ENCODE assay signal across 9 cellular contexts in the genomic region with DNA sequence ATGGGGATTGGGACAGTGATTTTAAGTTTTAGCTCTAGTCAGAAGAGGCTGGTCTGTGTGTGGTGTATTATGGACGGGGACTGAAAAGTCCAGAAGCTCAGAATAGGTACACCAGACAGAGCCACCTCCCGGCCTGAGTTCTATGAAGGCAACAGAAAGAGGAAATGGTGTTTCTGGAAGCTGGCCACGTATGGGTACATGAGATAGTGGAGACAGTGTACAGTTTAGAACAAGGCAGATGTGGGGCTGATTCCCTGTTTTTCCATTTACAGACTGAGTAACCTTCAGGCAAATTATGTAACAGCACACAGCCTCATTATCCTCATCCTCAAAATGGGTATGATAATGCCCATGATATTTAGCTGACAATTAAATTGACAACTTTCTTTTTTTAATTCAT. TPM values are rescaled to one million over a fixed set of nuclear protein-coding genes. Genes with fewer than 3 reads are reported as not detected.
A peak's percentile ranks its signal among the peaks of the same experiment; 100 is the strongest.
DNase-seq lines count a peak whose midpoint lies in the region; ATAC-seq and TF ChIP-seq lines count a peak whose summit lies in the region.
"Had no signal": no experiment of that assay in that cellular context is flagged by ENCODE, and none has a peak within 500 bp of the region (broad histone marks: within the 10 kb centered on the region; RNA-seq: fewer than 3 reads in every experiment).

No MANE protein-coding gene starts in this region.

- peak overlapping the region in 6 of 8 donors; percentile 49 to 100 (median 94) for H3K4me3 Mint-ChIP-seq in CD4-positive, alpha-beta memory T cell
- H3K4me3 Mint-ChIP-seq in naive thymus-derived CD4-positive, alpha-beta T cell = peak overlapping the region; percentile 82 to 99 (median 96)

- no peaks in the 10 kb centered on the region for H3K9me3 ChIP-seq in CD4-positive, alpha-beta memory T cell (ENCODE audit: control insufficient read depth in 1 of 2, low read length in 2 of 2)
- no peaks in the 10 kb centered on the region for H3K9me3 ChIP-seq in naive thymus-derived CD4-positive, alpha-beta T cell (ENCODE audit: control insufficient read depth in 2 of 3, low read length in 3 of 3)

- peaks cover 19% of the 10 kb centered on the region for H3K4me1 ChIP-seq in CD4-positive, alpha-beta memory T cell (ENCODE audit: insufficient read depth, low read length)
- peaks cover 10 to 11% of the 10 kb centered on the region in 2 donors for H3K4me1 ChIP-seq in naive thymus-derived CD4-positive, alpha-beta T cell (ENCODE audit: control insufficient read depth in 2 of 2, insufficient read depth in 2 of 2, low read length in 2 of 2)

- in situ Hi-C loops in KBM-7 (cut with MboI; ENCODE audit: low pct_unique_long_range_greater_than_20kb, low sequenced_read_pairs) = no loop called here
- in situ Hi-C loops in brain microvascular endothelial cell (cut with HindIII; ENCODE audit: low pct_ligation_motif_present, low sequenced_read_pairs) = no loop called here

- CTCF ChIA-PET in CD4-positive, alpha-beta memory T cell (lab: Charles Lee; ENCODE audit: partially characterized antibody) = interaction anchor here (0.6 kb wide), 1 partner anchor 8 kb away, joined by 3 read pairs; no protein-coding TSS in a partner anchor
- CTCF ChIA-PET in naive thymus-derived CD4-positive, alpha-beta T cell (lab: Charles Lee) = no interaction called here

- H3K27me3 Mint-ChIP-seq in CD4-positive, alpha-beta memory T cell = peaks cover 0 to 1% of the 10 kb centered on the region in 2 donors
- peaks cover 0 to 15% (median 6%) of the 10 kb centered on the region in 5 donors for H3K27me3 Mint-ChIP-seq in naive thymus-derived CD4-positive, alpha-beta T cell

- H3K36me3 Mint-ChIP-seq in CD4-positive, alpha-beta memory T cell = peaks cover 28 to 47% of the 10 kb centered on the region in 2 donors
- H3K36me3 Mint-ChIP-seq in naive thymus-derived CD4-positive, alpha-beta T cell = peaks cover 16 to 53% (median 41%) of the 10 kb centered on the region in 5 donors

- peaks cover 7% of the 10 kb centered on the region for H3K36me3 ChIP-seq in CD4-positive, alpha-beta memory T cell (ENCODE audit: insufficient read depth, low read length)
- peaks cover 15% of the 10 kb centered on the region for H3K36me3 ChIP-seq in brain microvascular endothelial cell (replicated peaks)
- H3K36me3 ChIP-seq in naive thymus-derived CD4-positive, alpha-beta T cell (ENCODE audit: control insufficient read depth in 2 of 3, insufficient read depth in 3 of 3, low read length in 3 of 3) = peaks cover 0 to 17% (median 0%) of the 10 kb centered on the region in 3 experiments

- H3K4me1 Mint-ChIP-seq in CD4-positive, alpha-beta memory T cell = peaks cover 19 to 36% (median 26%) of the 10 kb centered on the region in 4 donors
- peaks cover 22 to 45% (median 34%) of the 10 kb centered on the region in 7 donors for H3K4me1 Mint-ChIP-seq in naive thymus-derived CD4-positive, alpha-beta T cell

- TF ChIP-seq CTCF in brain microvascular endothelial cell (IDR thresholded peaks at IDR 0.05; ENCODE audit: low read depth, low read length, missing control alignments) = no peak

- H3K27ac Mint-ChIP-seq in CD4-positive, alpha-beta memory T cell = peak overlapping the region in 3 of 7 donors; percentile 3 to 94 (median 60)
- peak overlapping the region in 4 of 9 donors; percentile 6 to 70 (median 44) for H3K27ac Mint-ChIP-seq in naive thymus-derived CD4-positive, alpha-beta T cell

- H3K4me3 ChIP-seq in CD4-positive, alpha-beta memory T cell (ENCODE audit: low read length in 2 of 2) = no peak overlapping the region
- peak overlapping the region; percentile 79 for H3K4me3 ChIP-seq in brain microvascular endothelial cell (ENCODE audit: low read depth, low read length)
- no peak overlapping the region for H3K4me3 ChIP-seq in naive thymus-derived CD4-positive, alpha-beta T cell (ENCODE audit: low read length)

- no peak for DNase-seq in CD4-positive, alpha-beta memory T cell
- DNase-seq in KBM-7 (peak; percentile 80), brain microvascular endothelial cell (peak; percentile 24), NCI-H1092 (lab: John Stamatoyannopoulos, UW) (no peak)
- DNase-seq in naive thymus-derived CD4-positive, alpha-beta T cell = no peak
- DNase-seq in activated CD8-positive, alpha-beta memory T cell treated with anti-CD3 and anti-CD28 coated beads, Interleukin-2, amount 50 U/mL, for 4 hours = no peak
- DNase-seq: NCI-H1436 had no signal

- intact Hi-C loops in CD4-positive, alpha-beta memory T cell (cut with micrococcal nuclease) = loop anchor here (5.0 kb wide), 1 partner anchor 130 kb away; no protein-coding TSS in a partner anchor
- intact Hi-C loops in naive thymus-derived CD4-positive, alpha-beta T cell (cut with micrococcal nuclease) = loop anchor here in 1 of 2 donors (5.0 kb wide), 1 partner anchor 600 kb away; a partner anchor contains a TSS

- POLR2A ChIA-PET in CD4-positive, alpha-beta memory T cell (lab: Charles Lee; ENCODE audit: partially characterized antibody) = no interaction called here
- POLR2A ChIA-PET in naive thymus-derived CD4-positive, alpha-beta T cell (lab: Charles Lee) = interaction anchor here (0.6 to 0.9 kb wide), 2 partner anchors 9 to 127 kb away, joined by 3 read pairs; no protein-coding TSS in a partner anchor

- ATAC-seq in naive thymus-derived CD4-positive, alpha-beta T cell = no peak
- ATAC-seq in HG03565 (IDR thresholded peaks at IDR 0.05; ENCODE audit: unreplicated experiment) (no peak), HG03045 (IDR thresholded peaks at IDR 0.05; ENCODE audit: unreplicated experiment) (no peak)

- peaks cover 0 to 4% (median 0%) of the 10 kb centered on the region in 8 donors for H3K9me3 Mint-ChIP-seq in CD4-positive, alpha-beta memory T cell
- H3K9me3 Mint-ChIP-seq in naive thymus-derived CD4-positive, alpha-beta T cell = peaks cover 0 to 16% (median 5%) of the 10 kb centered on the region in 11 donors

- H3K27ac ChIP-seq in CD4-positive, alpha-beta memory T cell (ENCODE audit: low read depth, low read length) = no peak overlapping the region
- H3K27ac ChIP-seq in brain microvascular endothelial cell = peak overlapping the region; percentile 84
- H3K27ac ChIP-seq in naive thymus-derived CD4-positive, alpha-beta T cell (ENCODE audit: low read depth, low read length) = no peak overlapping the region

- H3K27me3 ChIP-seq in CD4-positive, alpha-beta memory T cell (ENCODE audit: insufficient read depth, low read length) = no peaks in the 10 kb centered on the region
- H3K27me3 ChIP-seq in brain microvascular endothelial cell (replicated peaks) = no peaks in the 10 kb centered on the region
- H3K27me3 ChIP-seq in naive thymus-derived CD4-positive, alpha-beta T cell (ENCODE audit: control insufficient read depth in 2 of 2, insufficient read depth in 2 of 2, low read length in 2 of 2) = no peaks in the 10 kb centered on the region

RNA-seq across cellular contexts. Expression of a gene that starts 1.3 kb away (rescaled TPM):
- 10 to 100 TPM; 17.1 to 17.4 TPM for total RNA-seq in CD4-positive, alpha-beta memory T cell
- polyA plus RNA-seq in CD4-positive, alpha-beta memory T cell = 1 to 10 TPM in 1 of 2 donors, under 1 TPM in 1; 0.65 to 2.6 TPM
- 10 to 100 TPM in 3 of 5 experiments, 1 to 10 TPM in 2; 6.8 to 19.1 (median 10.2) TPM for total RNA-seq in naive thymus-derived CD4-positive, alpha-beta T cell
- 1 to 10 TPM; 2.6 to 4.8 TPM for polyA plus RNA-seq in naive thymus-derived CD4-positive, alpha-beta T cell

RNA-seq across cellular contexts. Expression of a gene that starts 40.9 kb away (rescaled TPM):
- total RNA-seq in CD4-positive, alpha-beta memory T cell = not detected
- under 1 TPM in 1 of 2 donors, not detected in 1; 0.10 TPM for polyA plus RNA-seq in CD4-positive, alpha-beta memory T cell
- 1 to 10 TPM in 1 of 5 experiments, under 1 TPM in 4; 0.46 to 2.5 (median 0.64) TPM for total RNA-seq in naive thymus-derived CD4-positive, alpha-beta T cell
- polyA plus RNA-seq in naive thymus-derived CD4-positive, alpha-beta T cell = not detected

RNA-seq across cellular contexts. Expression of a gene that starts 57.8 kb away (rescaled TPM):
- total RNA-seq in CD4-positive, alpha-beta memory T cell = not detected
- not detected for polyA plus RNA-seq in CD4-positive, alpha-beta memory T cell
- total RNA-seq in naive thymus-derived CD4-positive, alpha-beta T cell = 1 to 10 TPM in 1 of 5 experiments, under 1 TPM in 1, not detected in 3; 0.24 to 2.4 TPM
- not detected for polyA plus RNA-seq in naive thymus-derived CD4-positive, alpha-beta T cell

Comparison
In these comparisons a context has a peak if more than half of its experiments do, and no peak if none do; other contexts are left out.
1. DNase-seq: peak in KBM-7 (single experiment) and brain microvascular endothelial cell (single experiment); none in CD4-positive, alpha-beta memory T cell (0 of 5), naive thymus-derived CD4-positive, alpha-beta T cell (0 of 9), NCI-H1092 (single experiment) and activated CD8-positive, alpha-beta memory T cell treated with anti-CD3 and anti-CD28 coated beads, Interleukin-2, amount 50 U/mL, for 4 hours (single experiment).